ENCODE assay signal across 20 cellular contexts in genomic region chr16:3000540-3000939, GRCh38. TPM values are rescaled to one million over a fixed set of nuclear protein-coding genes. Genes with fewer than 3 reads are reported as not detected.
DNase-seq lines count a peak whose midpoint lies in the region; ATAC-seq and TF ChIP-seq lines count a peak whose summit lies in the region.
"Had no signal": no experiment of that assay in that cellular context is flagged by ENCODE, and none has a peak within 500 bp of the region (broad histone marks: within the 10 kb centered on the region; RNA-seq: fewer than 3 reads in every experiment).

No MANE protein-coding gene starts in this region.

- no peaks in the 10 kb centered on the region for H3K36me3 ChIP-seq in breast epithelium
- no peaks in the 10 kb centered on the region for H3K36me3 ChIP-seq in HEK293 (ENCODE audit: control insufficient read depth in 2 of 2, insufficient read depth in 1 of 2, low read length in 2 of 2)
- H3K36me3 ChIP-seq in neuronal stem cell (replicated peaks in 1 of 2; ENCODE audit: control insufficient read depth in 2 of 2, insufficient read depth in 2 of 2, low read length in 2 of 2), result no peaks in the 10 kb centered on the region
- no peaks in the 10 kb centered on the region for H3K36me3 ChIP-seq in upper lobe of right lung
- H3K36me3 ChIP-seq: BE2C, BLaER1 had no signal

- DNase-seq in MCF 10A (ENCODE audit: unreplicated experiment) (no peak), breast epithelium (ENCODE audit: low spot score in 2 of 2) (no peak), neuronal stem cell (ENCODE audit: low spot score) (no peak), upper lobe of right lung (no peak)
- no peak for DNase-seq in activated T-cell treated with anti-CD3 and anti-CD28 coated beads, Interleukin-2, amount 50 U/mL, for 4 hours
- DNase-seq: 8988T; ACHN; BE2C; C1 segment of cervical spinal cord; CD4-positive, CD25-positive, alpha-beta regulatory T cell; CD8-positive, alpha-beta memory T cell; COR-L47; DMS79 treated with DMSO at 0.1 percent for 48 hours; GF-D8 had no signal

- H3K27ac Mint-ChIP-seq in MCF 10A (ENCODE audit: low read depth, unreplicated experiment), result peak overlapping the region; percentile 67
- H3K27ac Mint-ChIP-seq: CD4-positive, CD25-positive, alpha-beta regulatory T cell; CD8-positive, alpha-beta memory T cell had no signal

- H3K18ac ChIP-seq in neuronal stem cell (ENCODE audit: low read length), result no peak overlapping the region

- CTCF ChIA-PET in MCF 10A (lab: Yijun Ruan, JAX) (interaction anchor here (0.9 to 9.6 kb wide), 2 partner anchors 28 to 58 kb away, joined by 4 to 121 read pairs; no protein-coding TSS in a partner anchor), HEK293 (lab: Yijun Ruan, JAX) (interaction anchor here (9.6 kb wide), 1 partner anchor 30 kb away, joined by 149 read pairs; no protein-coding TSS in a partner anchor)

- H3K4me3 ChIP-seq in breast epithelium, result no peak overlapping the region
- H3K4me3 ChIP-seq in HEK293 (ENCODE audit: low read depth, low read length), result no peak overlapping the region
- H3K4me3 ChIP-seq in neuronal stem cell (ENCODE audit: low read length in 2 of 2), result no peak overlapping the region
- no peak overlapping the region for H3K4me3 ChIP-seq in upper lobe of right lung
- H3K4me3 ChIP-seq: BLaER1 had no signal

- no peaks in the 10 kb centered on the region for H3K27me3 ChIP-seq in breast epithelium
- peaks cover 4 to 70% (median 12%) of the 10 kb centered on the region in 3 experiments for H3K27me3 ChIP-seq in neuronal stem cell (ENCODE audit: control insufficient read depth in 3 of 3, insufficient read depth in 3 of 3, low read depth in 1 of 3, low read length in 3 of 3)
- H3K27me3 ChIP-seq in upper lobe of right lung, result peaks cover 6% of the 10 kb centered on the region

- ATAC-seq in activated T-cell treated with anti-CD3 and anti-CD28 coated beads, Interleukin-2, amount 50 U/mL, for 4 hours, result no peak
- ATAC-seq in upper lobe of right lung, result no peak

- no peak overlapping the region for H3K4ac ChIP-seq in neuronal stem cell (ENCODE audit: low read length)

- peak overlapping the region; percentile 63 for H3K9ac ChIP-seq in neuronal stem cell (ENCODE audit: low read depth, low read length, poor library complexity)
- H3K9ac ChIP-seq: BLaER1 had no signal

- TF ChIP-seq CTCF in MCF 10A (IDR thresholded peaks at IDR 0.05; ENCODE audit: unreplicated experiment) (no peak), breast epithelium (IDR thresholded peaks at IDR 0.05) (no peak), HEK293 (tag by site-specific recombination; IDR thresholded peaks at IDR 0.05) (no peak), upper lobe of right lung (IDR thresholded peaks at IDR 0.05) (no peak)

- H4K91ac ChIP-seq in neuronal stem cell (ENCODE audit: low read depth, low read length, poor library complexity), result no peak overlapping the region

- intact Hi-C loops in MCF 10A (cut with micrococcal nuclease) (no loop called here), breast epithelium (cut with DNase I; ENCODE audit: low total_unique reads) (no loop called here), upper lobe of right lung (cut with DNase I) (no loop called here)

- H2BK5ac ChIP-seq in neuronal stem cell (ENCODE audit: low read length), result no peak overlapping the region

- H3K4me3 Mint-ChIP-seq in MCF 10A (ENCODE audit: unreplicated experiment), result no peak overlapping the region
- H3K4me3 Mint-ChIP-seq in activated T-cell treated with anti-CD3 and anti-CD28 coated beads, Interleukin-2, amount 50 U/mL, for 4 hours, result no peak overlapping the region
- H3K4me3 Mint-ChIP-seq: CD4-positive, alpha-beta memory T cell; CD8-positive, alpha-beta memory T cell had no signal

- no peaks in the 10 kb centered on the region for H3K4me1 ChIP-seq in breast epithelium
- no peaks in the 10 kb centered on the region for H3K4me1 ChIP-seq in HEK293 (ENCODE audit: control insufficient read depth, insufficient read depth, low read length)
- peaks cover 0 to 2% of the 10 kb centered on the region in 2 donors for H3K4me1 ChIP-seq in neuronal stem cell (ENCODE audit: control insufficient read depth in 2 of 2, insufficient read depth in 1 of 2, low read depth in 1 of 2, low read length in 2 of 2)
- no peaks in the 10 kb centered on the region for H3K4me1 ChIP-seq in upper lobe of right lung
- H3K4me1 ChIP-seq: BE2C, BLaER1 had no signal

- no peak for TF ChIP-seq POLR2A in breast epithelium (IDR thresholded peaks at IDR 0.05)

- peak overlapping the region; percentile 12 for H3K23ac ChIP-seq in neuronal stem cell (ENCODE audit: low read depth, low read length, poor library complexity)

- H2BK15ac ChIP-seq in neuronal stem cell (ENCODE audit: low read length), result peak overlapping the region; percentile 81

- H2AK5ac ChIP-seq in neuronal stem cell (ENCODE audit: low read depth, low read length), result peak overlapping the region; percentile 81

- BruUV-seq in MCF 10A (replicated peaks; lab: Mats Ljungman, UMichigan), result no TSS peak

- H2BK12ac ChIP-seq in neuronal stem cell (ENCODE audit: low read length), result no peak overlapping the region

- H3K9me3 Mint-ChIP-seq in MCF 10A (ENCODE audit: unreplicated experiment), result no peaks in the 10 kb centered on the region
- H3K9me3 Mint-ChIP-seq in activated T-cell treated with anti-CD3 and anti-CD28 coated beads, Interleukin-2, amount 50 U/mL, for 4 hours, result no peaks in the 10 kb centered on the region
- H3K9me3 Mint-ChIP-seq: CD4-positive, alpha-beta memory T cell; CD4-positive, CD25-positive, alpha-beta regulatory T cell had no signal

- POLR2A ChIA-PET in MCF 10A (lab: Yijun Ruan, JAX), result no interaction called here
- POLR2A ChIA-PET in HEK293 (lab: Yijun Ruan, JAX), result interaction anchor here (0.6 to 12.4 kb wide), 2 partner anchors 23 to 133 kb away, joined by 3 to 247 read pairs; partner anchors contain the start of genes CLDN6, HCFC1R1, THOC6 and TNFRSF12A

- no peak overlapping the region for H2BK120ac ChIP-seq in neuronal stem cell (ENCODE audit: low read depth, low read length)

- no peak overlapping the region for H3K14ac ChIP-seq in neuronal stem cell (ENCODE audit: low read length)

- H2AFZ ChIP-seq in neuronal stem cell (ENCODE audit: low read length), result no peak overlapping the region

- H3K36me3 Mint-ChIP-seq in MCF 10A (ENCODE audit: insufficient read depth, unreplicated experiment), result no peaks in the 10 kb centered on the region
- H3K36me3 Mint-ChIP-seq in activated T-cell treated with anti-CD3 and anti-CD28 coated beads, Interleukin-2, amount 50 U/mL, for 4 hours (ENCODE audit: insufficient read depth), result no peaks in the 10 kb centered on the region
- H3K36me3 Mint-ChIP-seq: CD14-positive monocyte; CD4-positive, alpha-beta memory T cell; CD4-positive, CD25-positive, alpha-beta regulatory T cell; CD8-positive, alpha-beta memory T cell had no signal

- H3K27ac ChIP-seq in breast epithelium (no peak overlapping the region), HEK293 (ENCODE audit: extremely low read depth, low read depth, low read length) (no peak overlapping the region), neuronal stem cell (replicated peaks; ENCODE audit: low read length) (no peak overlapping the region), upper lobe of right lung (no peak overlapping the region)
- H3K27ac ChIP-seq: BLaER1 had no signal

- no CpG with 5 or more reads among the region's 4 CpGs for WGBS in neuronal stem cell (ENCODE audit: extremely low coverage in 2 of 2, insufficient read length in 2 of 2, insufficient replicate concordance in 1 of 2), 2 donors

- no peak overlapping the region for H3K4me2 ChIP-seq in neuronal stem cell (ENCODE audit: insufficient read depth, low read length, poor library complexity, severe bottlenecking)
- H3K4me2 ChIP-seq: BLaER1 had no signal

- H3K4me1 Mint-ChIP-seq in MCF 10A (ENCODE audit: insufficient read depth, unreplicated experiment), result no peaks in the 10 kb centered on the region
- H3K4me1 Mint-ChIP-seq in activated T-cell treated with anti-CD3 and anti-CD28 coated beads, Interleukin-2, amount 50 U/mL, for 4 hours (ENCODE audit: low read depth), result peaks cover 4% of the 10 kb centered on the region

- H3K27me3 Mint-ChIP-seq in MCF 10A (ENCODE audit: insufficient read depth, unreplicated experiment), result no peaks in the 10 kb centered on the region
- peaks cover 5% of the 10 kb centered on the region for H3K27me3 Mint-ChIP-seq in activated T-cell treated with anti-CD3 and anti-CD28 coated beads, Interleukin-2, amount 50 U/mL, for 4 hours (ENCODE audit: low read depth)

- H3K9me3 ChIP-seq in breast epithelium, result no peaks in the 10 kb centered on the region
- H3K9me3 ChIP-seq in HEK293 (ENCODE audit: control insufficient read depth, insufficient read depth, low read depth, low read length), result no peaks in the 10 kb centered on the region
- no peaks in the 10 kb centered on the region for H3K9me3 ChIP-seq in neuronal stem cell (replicated peaks in 1 of 2; ENCODE audit: control insufficient read depth in 2 of 2, insufficient read depth in 1 of 2, low read depth in 1 of 2, low read length in 2 of 2)
- H3K9me3 ChIP-seq in upper lobe of right lung, result no peaks in the 10 kb centered on the region
- H3K9me3 ChIP-seq: BE2C, BLaER1 had no signal

- no peak overlapping the region for H4K8ac ChIP-seq in neuronal stem cell (ENCODE audit: low read depth, low read length)

- peaks cover 2% of the 10 kb centered on the region for H3K79me1 ChIP-seq in neuronal stem cell (ENCODE audit: low read depth, low read length)

RNA-seq across cellular contexts. Expression of gene CLDN9, which starts 12.2 kb away (rescaled TPM):
- total RNA-seq in MCF 10A (2022) (0.39 and 0.44 TPM in 2 replicates), breast epithelium (under 1 TPM in 1 of 3 donors, not detected in 2; 0.15 TPM), upper lobe of right lung (0.75 TPM)
- polyA plus RNA-seq in neuronal stem cell (2013, experiment 1 of 2), result not detected
- polyA plus RNA-seq in neuronal stem cell (2013, experiment 2 of 2), result not detected
- total RNA-seq in activated T-cell treated with anti-CD3 and anti-CD28 coated beads, Interleukin-2, amount 50 U/mL, for 4 hours, result not detected
- total RNA-seq: A673; CD4-positive, alpha-beta memory T cell; CD4-positive, CD25-positive, alpha-beta regulatory T cell; CD8-positive, alpha-beta memory T cell had no signal
- polyA plus RNA-seq: AG04450; CD14-positive monocyte; CD4-positive, alpha-beta memory T cell; CD4-positive, CD25-positive, alpha-beta regulatory T cell; CD8-positive, alpha-beta memory T cell had no signal

RNA-seq across cellular contexts. Expression of gene CLDN6, which starts 17.4 kb away (rescaled TPM):
- total RNA-seq in MCF 10A (2022) (not detected in 2 replicates), breast epithelium (not detected), upper lobe of right lung (not detected)
- polyA plus RNA-seq in neuronal stem cell (2013, experiment 1 of 2), result 14.1 TPM
- 14.2 TPM for polyA plus RNA-seq in neuronal stem cell (2013, experiment 2 of 2)
- under 1 TPM; 0.18 to 0.30 (median 0.22) TPM for total RNA-seq in activated T-cell treated with anti-CD3 and anti-CD28 coated beads, Interleukin-2, amount 50 U/mL, for 4 hours
- total RNA-seq: CD4-positive, alpha-beta memory T cell; CD4-positive, CD25-positive, alpha-beta regulatory T cell; CD8-positive, alpha-beta memory T cell had no signal
- polyA plus RNA-seq: CD14-positive monocyte; CD4-positive, alpha-beta memory T cell; CD4-positive, CD25-positive, alpha-beta regulatory T cell; CD8-positive, alpha-beta memory T cell had no signal

RNA-seq across cellular contexts. Expression of gene TNFRSF12A, which starts 19.6 kb away (rescaled TPM):
- total RNA-seq in MCF 10A (2022) (436 and 641 TPM in 2 replicates), breast epithelium (10 to 100 TPM in 2 of 3 donors, 1 to 10 TPM in 1; 6.9 to 74.1 (median 36.7) TPM), upper lobe of right lung (74.9 TPM)
- polyA plus RNA-seq in neuronal stem cell (2013, experiment 1 of 2), result 10.4 TPM
- 10.2 TPM for polyA plus RNA-seq in neuronal stem cell (2013, experiment 2 of 2)
- total RNA-seq in activated T-cell treated with anti-CD3 and anti-CD28 coated beads, Interleukin-2, amount 50 U/mL, for 4 hours, result 1 to 10 TPM; 4.2 to 6.9 (median 5.1) TPM

RNA-seq across cellular contexts. Expression of gene PKMYT1, which starts 20.3 kb away (rescaled TPM):
- total RNA-seq in MCF 10A (2022) (16.9 and 34.7 TPM in 2 replicates), breast epithelium (1 to 10 TPM in 1 of 3 donors, under 1 TPM in 2; 0.66 to 1.4 (median 0.73) TPM), upper lobe of right lung (3.8 TPM)
- 28.8 TPM for polyA plus RNA-seq in neuronal stem cell (2013, experiment 1 of 2)
- 28.3 TPM for polyA plus RNA-seq in neuronal stem cell (2013, experiment 2 of 2)
- total RNA-seq in activated T-cell treated with anti-CD3 and anti-CD28 coated beads, Interleukin-2, amount 50 U/mL, for 4 hours, result 10 to 100 TPM; 53.1 to 79.1 (median 66.0) TPM
- polyA plus RNA-seq: CD4-positive, alpha-beta memory T cell had no signal

RNA-seq across cellular contexts. Expression of gene HCFC1R1, which starts 23.2 kb away (rescaled TPM):
- total RNA-seq in MCF 10A (2022) (13.6 and 20.4 TPM in 2 replicates), breast epithelium (10 to 100 TPM in 2 of 3 donors, 1 to 10 TPM in 1; 8.8 to 26.5 (median 17.3) TPM), upper lobe of right lung (55.7 TPM)
- 113 TPM for polyA plus RNA-seq in neuronal stem cell (2013, experiment 1 of 2)
- polyA plus RNA-seq in neuronal stem cell (2013, experiment 2 of 2), result 117 TPM
- 10 to 100 TPM; 32.7 to 36.9 (median 33.9) TPM for total RNA-seq in activated T-cell treated with anti-CD3 and anti-CD28 coated beads, Interleukin-2, amount 50 U/mL, for 4 hours
